ENCODE assay signal across 27 cellular contexts in genomic region chrX:11722304-11722703, GRCh38. TPM values are rescaled to one million over a fixed set of nuclear protein-coding genes. Genes with fewer than 3 reads are reported as not detected.
"Had no signal": no experiment of that assay in that cellular context is flagged by ENCODE, and none has a peak within 500 bp of the region (broad histone marks: within the 10 kb centered on the region; RNA-seq: fewer than 3 reads in every experiment).

No MANE protein-coding gene starts in this region.

- ATAC-seq: effector memory CD8-positive, alpha-beta T cell; esophagus mucosa; gastrocnemius medialis; heart right ventricle; left cardiac atrium; left lung; left ventricle myocardium superior; lower lobe of right lung; naive thymus-derived CD4-positive, alpha-beta T cell had no signal

- H3K27me3 Mint-ChIP-seq: naive thymus-derived CD4-positive, alpha-beta T cell had no signal

- H3K4me1 ChIP-seq: colonic mucosa, esophagus squamous epithelium, heart right ventricle, left lung, lower lobe of right lung had no signal

- H3K27ac Mint-ChIP-seq: dendritic cell treated with granulocyte-macrophage colony-stimulating factor and Interleukin-4, amounts not matched to agents 40 ng/mL and 50 ng/mL, for 4 days; effector memory CD8-positive, alpha-beta T cell; endodermal cell; mesothelial cell of epicardium; naive thymus-derived CD4-positive, alpha-beta T cell had no signal

- FAIRE-seq: endometrium, islet of Langerhans, keratinocyte had no signal

- H3K27ac ChIP-seq: colonic mucosa, epithelial cell of prostate, esophagus squamous epithelium, gastrocnemius medialis, heart right ventricle, left lung, lower lobe of right lung had no signal

- H3K36me3 ChIP-seq: colonic mucosa, esophagus squamous epithelium, gastrocnemius medialis, heart right ventricle, left lung, lower lobe of right lung had no signal

- H3K4me3 ChIP-seq: colonic mucosa, esophagus squamous epithelium, gastrocnemius medialis, heart right ventricle, left lung, lower lobe of right lung had no signal

- H3K4me3 Mint-ChIP-seq: dendritic cell treated with granulocyte-macrophage colony-stimulating factor and Interleukin-4, amounts not matched to agents 40 ng/mL and 50 ng/mL, for 4 days; effector memory CD8-positive, alpha-beta T cell; endodermal cell; mesothelial cell of epicardium; naive thymus-derived CD4-positive, alpha-beta T cell had no signal

- H3K36me3 Mint-ChIP-seq: mesothelial cell of epicardium; naive thymus-derived CD4-positive, alpha-beta T cell had no signal

- H3K9me3 Mint-ChIP-seq: dendritic cell treated with granulocyte-macrophage colony-stimulating factor and Interleukin-4, amounts not matched to agents 40 ng/mL and 50 ng/mL, for 4 days; effector memory CD8-positive, alpha-beta T cell; naive thymus-derived CD4-positive, alpha-beta T cell had no signal

- DNase-seq: colonic mucosa; cortex of kidney; effector CD8-positive, alpha-beta T cell; effector memory CD8-positive, alpha-beta T cell; endodermal cell; erythroblast; esophagus squamous epithelium; foreskin fibroblast; foreskin melanocyte; gastrocnemius medialis; glutamatergic neuron; head of caudate nucleus; heart right ventricle; hippocampal formation; left cardiac atrium; left lung; left ventricle myocardium superior; lower lobe of right lung; mesenchymal stem cell; naive thymus-derived CD4-positive, alpha-beta T cell had no signal

- H3K4me1 Mint-ChIP-seq: endodermal cell, mesothelial cell of epicardium had no signal

- H3K9me3 ChIP-seq: colonic mucosa, esophagus squamous epithelium, gastrocnemius medialis, heart right ventricle, left lung, lower lobe of right lung had no signal

- H3K27me3 ChIP-seq: colonic mucosa, esophagus squamous epithelium, gastrocnemius medialis, left lung had no signal

RNA-seq across cellular contexts. Expression of gene ARHGAP6, which starts 56.6 kb away (rescaled TPM):
- polyA plus RNA-seq: naive thymus-derived CD4-positive, alpha-beta T cell had no signal
